In the genomic region with DNA sequence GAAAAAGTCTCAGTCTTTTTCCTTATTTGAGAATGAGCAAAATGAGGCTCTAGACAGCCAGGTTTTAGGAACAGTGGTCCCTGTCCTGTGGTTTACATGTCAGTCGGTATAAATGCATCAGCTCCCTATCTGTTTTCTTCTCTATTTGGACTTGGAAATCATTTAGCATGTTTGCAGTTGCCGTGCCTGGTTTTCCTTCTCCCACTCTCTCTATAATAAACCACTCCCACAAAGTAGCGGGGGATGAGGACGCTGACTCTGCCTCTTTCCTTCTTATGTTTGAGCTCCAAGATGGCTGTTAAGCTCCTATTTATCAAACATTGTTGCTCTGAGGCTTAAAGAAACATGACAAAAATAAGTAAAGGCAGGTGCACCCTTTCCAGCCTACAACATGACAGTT, we compare ENCODE assay signal across 33 cellular contexts.
"Had no signal": no experiment of that assay in that cellular context is flagged by ENCODE, and none has a peak within 500 bp of the region (broad histone marks: within the 10 kb centered on the region; RNA-seq: fewer than 3 reads in every experiment).

No MANE protein-coding gene starts in this region.

- H3K4me3 Mint-ChIP-seq: activated B cell treated with CpG ODN at 0.5 μM for 24 hours; activated CD8-positive, alpha-beta T cell treated with anti-CD3 and anti-CD28 coated beads for 36 hours; activated naive CD8-positive, alpha-beta T cell treated with anti-CD3 and anti-CD28 coated beads for 36 hours; activated naive CD8-positive, alpha-beta T cell treated with anti-CD3 and anti-CD28 coated beads, Interleukin-2, amount 50 U/mL, for 24 hours; activated T-cell treated with anti-CD3 and anti-CD28 coated beads, Interleukin-2, amount 50 U/mL, for 4 hours; activated T-helper 17 cell treated with anti-CD3 and anti-CD28 coated beads, Interleukin-2, amount 50 U/mL, for 72 hours; central memory CD8-positive, alpha-beta T cell; dendritic cell treated with granulocyte-macrophage colony-stimulating factor and Interleukin-4, amounts not matched to agents 40 ng/mL and 50 ng/mL, for 4 days; endodermal cell; T-helper 17 cell; T-helper 2 cell treated with Interferon-gamma antibody and Interleukin-4, amounts not matched to agents 5 μg/mL and 100 μg/mL, for 36 hours had no signal

- H3K4me3 ChIP-seq: adrenal gland, ascending aorta, coronary artery, dorsolateral prefrontal cortex, gastrocnemius medialis had no signal

- DNase-seq: activated B cell treated with CpG ODN at 0.5 μM for 24 hours; activated CD4-positive, alpha-beta T cell treated with anti-CD3 and anti-CD28 coated beads for 48 hours; activated CD4-positive, alpha-beta T cell treated with anti-CD3 and anti-CD28 coated beads, Interleukin-2, amount 50 U/mL, for 1 hour; activated CD4-positive, alpha-beta T cell treated with anti-CD3 and anti-CD28 coated beads, Interleukin-2, amount 50 U/mL, for 48 hours; activated CD8-positive, alpha-beta memory T cell treated with anti-CD3 and anti-CD28 coated beads for 24 hours; activated CD8-positive, alpha-beta T cell treated with anti-CD3 and anti-CD28 coated beads for 36 hours; activated effector memory CD4-positive, alpha-beta T cell treated with Interleukin-2 at 50 U/mL for 16 hours; activated gamma-delta T cell treated with Interleukin-2 at 50 U/mL for 16 hours; activated naive CD4-positive, alpha-beta T cell treated with anti-CD3 and anti-CD28 coated beads, Interleukin-2, amount 50 U/mL, for 16 hours; activated naive CD4-positive, alpha-beta T cell treated with Interleukin-2 at 50 U/mL for 16 hours; activated naive CD8-positive, alpha-beta T cell treated with anti-CD3 and anti-CD28 coated beads for 36 hours; activated naive CD8-positive, alpha-beta T cell treated with anti-CD3 and anti-CD28 coated beads, Interleukin-2, amount 50 U/mL, for 24 hours; activated T-cell treated with anti-CD3 and anti-CD28 coated beads, Interleukin-2, amount 50 U/mL, for 4 hours; adrenal gland; brain microvascular endothelial cell; dorsolateral prefrontal cortex; effector memory CD4-positive, alpha-beta T cell; endodermal cell; foreskin keratinocyte; gastrocnemius medialis; glutamatergic neuron; T-helper 1 cell; T-helper 17 cell; T1000; WERI-Rb-1 had no signal

- H3K9me3 Mint-ChIP-seq: activated B cell treated with CpG ODN at 0.5 μM for 24 hours; activated naive CD8-positive, alpha-beta T cell treated with anti-CD3 and anti-CD28 coated beads, Interleukin-2, amount 50 U/mL, for 24 hours; activated T-helper 17 cell treated with anti-CD3 and anti-CD28 coated beads, Interleukin-2, amount 50 U/mL, for 72 hours; central memory CD8-positive, alpha-beta T cell had no signal

- H3K4me1 ChIP-seq: adrenal gland, ascending aorta, gastrocnemius medialis had no signal

- H3K4me1 Mint-ChIP-seq: activated B cell treated with CpG ODN at 0.5 μM for 24 hours; activated naive CD8-positive, alpha-beta T cell treated with anti-CD3 and anti-CD28 coated beads for 36 hours; activated naive CD8-positive, alpha-beta T cell treated with anti-CD3 and anti-CD28 coated beads, Interleukin-2, amount 50 U/mL, for 24 hours; central memory CD8-positive, alpha-beta T cell; endodermal cell had no signal

- H3K9me3 ChIP-seq: adrenal gland, gastrocnemius medialis had no signal

- H3K27ac ChIP-seq: adrenal gland, ascending aorta, brain microvascular endothelial cell, coronary artery, foreskin keratinocyte, gastrocnemius medialis, WERI-Rb-1 had no signal

- H3K36me3 Mint-ChIP-seq: activated naive CD8-positive, alpha-beta T cell treated with anti-CD3 and anti-CD28 coated beads for 36 hours had no signal

- H3K27me3 Mint-ChIP-seq: activated B cell treated with CpG ODN at 0.5 μM for 24 hours; activated CD8-positive, alpha-beta T cell treated with anti-CD3 and anti-CD28 coated beads for 36 hours; activated naive CD8-positive, alpha-beta T cell treated with anti-CD3 and anti-CD28 coated beads, Interleukin-2, amount 50 U/mL, for 24 hours; dendritic cell treated with granulocyte-macrophage colony-stimulating factor and Interleukin-4, amounts not matched to agents 40 ng/mL and 50 ng/mL, for 4 days had no signal

- H3K27me3 ChIP-seq: adrenal gland, ascending aorta, brain microvascular endothelial cell, dorsolateral prefrontal cortex, foreskin keratinocyte, gastrocnemius medialis had no signal

- ATAC-seq: activated CD4-positive, CD25-positive, alpha-beta regulatory T cell treated with anti-CD3 and anti-CD28 coated beads, Interleukin-2, amount 50 U/mL, for 24 hours; activated CD8-positive, alpha-beta T cell treated with anti-CD3 and anti-CD28 coated beads for 36 hours; activated naive CD8-positive, alpha-beta T cell treated with anti-CD3 and anti-CD28 coated beads, Interleukin-2, amount 50 U/mL, for 24 hours; activated T-cell treated with anti-CD3 and anti-CD28 coated beads, Interleukin-2, amount 50 U/mL, for 4 hours; activated T-helper 17 cell treated with anti-CD3 and anti-CD28 coated beads, Interleukin-2, amount 50 U/mL, for 72 hours; esophagus mucosa; foreskin keratinocyte; gastrocnemius medialis; T-helper 17 cell had no signal

- H3K27ac Mint-ChIP-seq: activated B cell treated with CpG ODN at 0.5 μM for 24 hours; activated CD8-positive, alpha-beta T cell treated with anti-CD3 and anti-CD28 coated beads for 36 hours; activated naive CD8-positive, alpha-beta T cell treated with anti-CD3 and anti-CD28 coated beads for 36 hours; activated naive CD8-positive, alpha-beta T cell treated with anti-CD3 and anti-CD28 coated beads, Interleukin-2, amount 50 U/mL, for 24 hours; activated T-helper 17 cell treated with anti-CD3 and anti-CD28 coated beads, Interleukin-2, amount 50 U/mL, for 72 hours; dendritic cell treated with granulocyte-macrophage colony-stimulating factor and Interleukin-4, amounts not matched to agents 40 ng/mL and 50 ng/mL, for 4 days; endodermal cell; T-helper 17 cell; T-helper 2 cell treated with Interferon-gamma antibody and Interleukin-4, amounts not matched to agents 5 μg/mL and 100 μg/mL, for 36 hours had no signal

- H3K36me3 ChIP-seq: adrenal gland, brain microvascular endothelial cell, gastrocnemius medialis had no signal
